ENCODE assay signal across 10 cellular contexts in the genomic region with DNA sequence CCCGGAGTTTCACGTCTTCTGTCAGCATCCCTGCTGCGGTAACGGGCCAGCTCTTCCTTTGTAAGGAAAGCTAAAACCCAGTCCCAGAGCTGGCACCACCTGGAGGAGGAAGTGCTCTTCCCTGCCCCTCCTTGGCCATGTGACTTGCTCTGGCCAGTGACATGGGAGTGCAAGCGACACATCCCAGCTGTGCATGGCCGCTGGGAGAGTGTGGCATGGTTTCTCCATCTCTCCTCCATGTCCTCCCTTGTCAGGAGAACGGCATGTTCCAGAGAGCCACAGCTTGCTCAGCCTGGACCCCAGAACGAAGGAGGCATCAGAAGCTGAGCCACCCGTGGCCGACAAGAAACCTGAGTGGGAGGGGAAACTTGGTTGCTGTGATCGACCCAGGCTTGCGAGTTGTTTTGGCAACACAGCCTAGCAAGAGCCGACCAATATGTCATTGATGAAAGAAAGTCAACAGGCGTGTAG. TPM values are rescaled to one million over a fixed set of nuclear protein-coding genes. Genes with fewer than 3 reads are reported as not detected.
A peak's percentile ranks its signal among the peaks of the same experiment; 100 is the strongest.
DNase-seq lines count a peak whose midpoint lies in the region; ATAC-seq, FAIRE-seq and TF ChIP-seq lines count a peak whose summit lies in the region.
"Had no signal": no experiment of that assay in that cellular context is flagged by ENCODE, and none has a peak within 500 bp of the region (broad histone marks: within the 10 kb centered on the region; RNA-seq: fewer than 3 reads in every experiment).

No MANE protein-coding gene starts in this region.

- TF ChIP-seq CTCF in suprapubic skin (IDR thresholded peaks at IDR 0.05): no peak

- H3K36me3 ChIP-seq in CD8-positive, alpha-beta memory T cell (ENCODE audit: insufficient read depth, low read length): no peaks in the 10 kb centered on the region
- H3K36me3 ChIP-seq in mucosa of rectum (ENCODE audit: control insufficient read depth in 2 of 2, insufficient read depth in 2 of 2, low read length in 2 of 2) (peaks cover 0 to 4% of the 10 kb centered on the region in 2 donors), SJCRH30 (no peaks in the 10 kb centered on the region), suprapubic skin (no peaks in the 10 kb centered on the region)

- peaks cover 0 to 8% (median 1%) of the 10 kb centered on the region in 3 donors for H3K36me3 Mint-ChIP-seq in CD8-positive, alpha-beta memory T cell
- H3K36me3 Mint-ChIP-seq in activated naive CD4-positive, alpha-beta T cell treated with anti-CD3 and anti-CD28 coated beads for 36 hours (ENCODE audit: low read depth): peaks cover 6% of the 10 kb centered on the region

- peaks cover 0 to 1% of the 10 kb centered on the region in 2 donors for H3K27me3 Mint-ChIP-seq in CD8-positive, alpha-beta memory T cell
- no peaks in the 10 kb centered on the region for H3K27me3 Mint-ChIP-seq in activated naive CD4-positive, alpha-beta T cell treated with anti-CD3 and anti-CD28 coated beads for 36 hours (ENCODE audit: low read depth)

- no peaks in the 10 kb centered on the region for H3K9me3 Mint-ChIP-seq in CD8-positive, alpha-beta memory T cell
- no peaks in the 10 kb centered on the region for H3K9me3 Mint-ChIP-seq in activated naive CD4-positive, alpha-beta T cell treated with anti-CD3 and anti-CD28 coated beads for 36 hours

- no peak overlapping the region for H3K9ac ChIP-seq in mucosa of rectum (ENCODE audit: low read depth in 1 of 2, low read length in 2 of 2)

- FAIRE-seq in HTR-8/SVneo (lab: Jason Lieb, UNC): no peak

- ATAC-seq in GM21825 (IDR thresholded peaks at IDR 0.05; ENCODE audit: unreplicated experiment): no peak
- ATAC-seq: left colon had no signal

- H3K4me1 ChIP-seq in CD8-positive, alpha-beta memory T cell (ENCODE audit: insufficient read depth, low read length): peaks cover 50% of the 10 kb centered on the region
- H3K4me1 ChIP-seq in mucosa of rectum (ENCODE audit: control insufficient read depth in 2 of 2, insufficient read depth in 2 of 2, low read length in 2 of 2): peaks cover 23 to 33% of the 10 kb centered on the region in 2 donors
- H3K4me1 ChIP-seq in SJCRH30: no peaks in the 10 kb centered on the region
- peaks cover 34% of the 10 kb centered on the region for H3K4me1 ChIP-seq in suprapubic skin

- CTCF ChIA-PET in CD8-positive, alpha-beta memory T cell (lab: Charles Lee): interaction anchor here (1.1 to 4.0 kb wide), 5 partner anchors 28 to 389 kb away, joined by 3 to 34 read pairs (median 7); a partner anchor contains a TSS
- CTCF ChIA-PET in activated naive CD4-positive, alpha-beta T cell treated with anti-CD3 and anti-CD28 coated beads for 36 hours (lab: Charles Lee): interaction anchor here (0.5 to 3.8 kb wide), 5 partner anchors 23 to 389 kb away, joined by 3 to 24 read pairs (median 4); a partner anchor contains a TSS

- peak overlapping the region in 6 of 7 donors; percentile 12 to 97 (median 92) for H3K4me3 Mint-ChIP-seq in CD8-positive, alpha-beta memory T cell
- peak overlapping the region; percentile 80 for H3K4me3 Mint-ChIP-seq in activated naive CD4-positive, alpha-beta T cell treated with anti-CD3 and anti-CD28 coated beads for 36 hours

- H3K9me3 ChIP-seq in CD8-positive, alpha-beta memory T cell (ENCODE audit: low read length): no peaks in the 10 kb centered on the region
- H3K9me3 ChIP-seq in mucosa of rectum (ENCODE audit: control insufficient read depth in 2 of 2, low read length in 2 of 2) (no peaks in the 10 kb centered on the region), SJCRH30 (replicated peaks) (no peaks in the 10 kb centered on the region), suprapubic skin (no peaks in the 10 kb centered on the region)

- TF ChIP-seq POLR2A in suprapubic skin (IDR thresholded peaks at IDR 0.05): no peak

- no peak overlapping the region for H3K27ac ChIP-seq in CD8-positive, alpha-beta memory T cell (ENCODE audit: low read depth, low read length)
- peak overlapping the region; percentile 6 to 99 for H3K27ac ChIP-seq in mucosa of rectum (ENCODE audit: low read depth in 2 of 2, low read length in 2 of 2)
- H3K27ac ChIP-seq in SJCRH30: no peak overlapping the region
- no peak overlapping the region for H3K27ac ChIP-seq in suprapubic skin

- DNase-seq in CD8-positive, alpha-beta memory T cell: peak in 3 of 5 donors; percentile 31 to 75 (median 66)
- DNase-seq in LHCN-M2 (ENCODE audit: low read depth) (peak; percentile 16), SJCRH30 (no peak), suprapubic skin (ENCODE audit: low spot score in 2 of 2) (no peak), HTR-8/SVneo (ENCODE audit: insufficient read length, low spot score) (no peak)
- DNase-seq in activated naive CD4-positive, alpha-beta T cell treated with anti-CD3 and anti-CD28 coated beads for 36 hours: peak; percentile 54
- DNase-seq: anterior cingulate cortex, left colon had no signal

- H3K27me3 ChIP-seq in CD8-positive, alpha-beta memory T cell (ENCODE audit: insufficient read depth, low read length, poor library complexity, severe bottlenecking): no peaks in the 10 kb centered on the region
- H3K27me3 ChIP-seq in mucosa of rectum (ENCODE audit: control insufficient read depth in 2 of 2, insufficient read depth in 2 of 2, low read length in 2 of 2) (no peaks in the 10 kb centered on the region), SJCRH30 (peaks cover 10% of the 10 kb centered on the region), suprapubic skin (no peaks in the 10 kb centered on the region)

- H3K4me3 ChIP-seq in CD8-positive, alpha-beta memory T cell (ENCODE audit: low read length): no peak overlapping the region
- H3K4me3 ChIP-seq in mucosa of rectum (ENCODE audit: low read length in 2 of 2) (no peak overlapping the region), SJCRH30 (no peak overlapping the region), suprapubic skin (no peak overlapping the region)

- intact Hi-C loops in activated naive CD4-positive, alpha-beta T cell treated with anti-CD3 and anti-CD28 coated beads for 36 hours (cut with micrococcal nuclease): loop anchor here (10.0 kb wide), 1 partner anchor 289 kb away; no protein-coding TSS in a partner anchor

- 61% methylated on average over 14 of the region's 14 CpGs for WGBS in suprapubic skin

- TF ChIP-seq EP300 in suprapubic skin (IDR thresholded peaks at IDR 0.05): no peak

- peaks cover 35 to 70% (median 43%) of the 10 kb centered on the region in 3 donors for H3K4me1 Mint-ChIP-seq in CD8-positive, alpha-beta memory T cell
- peaks cover 65% of the 10 kb centered on the region for H3K4me1 Mint-ChIP-seq in activated naive CD4-positive, alpha-beta T cell treated with anti-CD3 and anti-CD28 coated beads for 36 hours (ENCODE audit: low read depth)

- peak overlapping the region; percentile 86 to 98 (median 98) for H3K27ac Mint-ChIP-seq in CD8-positive, alpha-beta memory T cell
- peak overlapping the region; percentile 85 for H3K27ac Mint-ChIP-seq in activated naive CD4-positive, alpha-beta T cell treated with anti-CD3 and anti-CD28 coated beads for 36 hours

- POLR2A ChIA-PET in CD8-positive, alpha-beta memory T cell (lab: Charles Lee): interaction anchor here (0.6 to 4.3 kb wide), 5 partner anchors 21 to 60 kb away, joined by 3 to 48 read pairs (median 5); a partner anchor contains a TSS

RNA-seq across cellular contexts. Expression of a gene that starts 2.7 kb away (rescaled TPM):
- total RNA-seq in CD8-positive, alpha-beta memory T cell: 10 to 100 TPM; 41.3 to 45.5 TPM
- 23.2 TPM for polyA plus RNA-seq in CD8-positive, alpha-beta memory T cell
- total RNA-seq in LHCN-M2 (2014; rRNA removed): 39.6 and 40.7 TPM in 2 replicates
- polyA plus RNA-seq in LHCN-M2 (2012): 31.1 TPM
- total RNA-seq in activated naive CD4-positive, alpha-beta T cell treated with anti-CD3 and anti-CD28 coated beads for 36 hours: 10 to 100 TPM; 21.8 to 22.1 TPM
- total RNA-seq in SJCRH30 (2014; rRNA removed; shearing (Covaris generic)): 21.3 and 22.5 TPM in 2 replicates
- total RNA-seq in suprapubic skin: 10 to 100 TPM in 2 of 4 donors, 1 to 10 TPM in 2; 9.7 to 16.3 (median 10.7) TPM

RNA-seq across cellular contexts. Expression of a gene that starts 27.7 kb away (rescaled TPM):
- total RNA-seq in CD8-positive, alpha-beta memory T cell: 100 to 1,000 TPM; 164 to 168 TPM
- 51.6 TPM for polyA plus RNA-seq in CD8-positive, alpha-beta memory T cell
- total RNA-seq in LHCN-M2 (2014; rRNA removed) (13.1 TPM in 2 replicates), suprapubic skin (100 to 1,000 TPM in 1 of 4 donors, 10 to 100 TPM in 3; 33.3 to 111 (median 60.9) TPM)
- polyA plus RNA-seq in LHCN-M2 (2012): 8.9 TPM
- 100 to 1,000 TPM; 120 to 123 TPM for total RNA-seq in activated naive CD4-positive, alpha-beta T cell treated with anti-CD3 and anti-CD28 coated beads for 36 hours
- 0.51 TPM in 1 of 2 replicates, not detected in the other for total RNA-seq in SJCRH30 (2014; rRNA removed; shearing (Covaris generic))

RNA-seq across cellular contexts. Expression of a gene that starts 48.9 kb away (rescaled TPM):
- under 1 TPM in 1 of 2 experiments, not detected in 1; 0.44 TPM for total RNA-seq in CD8-positive, alpha-beta memory T cell
- polyA plus RNA-seq in CD8-positive, alpha-beta memory T cell: 6.8 TPM
- total RNA-seq in LHCN-M2 (2014; rRNA removed) (not detected in 2 replicates), suprapubic skin (1 to 10 TPM in 2 of 4 donors, not detected in 2; 2.2 to 2.6 TPM)
- not detected for polyA plus RNA-seq in LHCN-M2 (2012)
- total RNA-seq in activated naive CD4-positive, alpha-beta T cell treated with anti-CD3 and anti-CD28 coated beads for 36 hours: 1 to 10 TPM; 1.2 to 1.5 TPM
- not detected in 2 replicates for total RNA-seq in SJCRH30 (2014; rRNA removed; shearing (Covaris generic))

RNA-seq across cellular contexts. Expression of a gene that starts 53.8 kb away (rescaled TPM):
- total RNA-seq in CD8-positive, alpha-beta memory T cell: not detected
- polyA plus RNA-seq in CD8-positive, alpha-beta memory T cell: not detected
- not detected in 2 replicates for total RNA-seq in LHCN-M2 (2014; rRNA removed)
- not detected for polyA plus RNA-seq in LHCN-M2 (2012)
- not detected for total RNA-seq in activated naive CD4-positive, alpha-beta T cell treated with anti-CD3 and anti-CD28 coated beads for 36 hours
- total RNA-seq in SJCRH30 (2014; rRNA removed; shearing (Covaris generic)): not detected in 2 replicates
- 10 to 100 TPM in 1 of 4 donors, 1 to 10 TPM in 3; 2.6 to 12.0 (median 5.9) TPM for total RNA-seq in suprapubic skin

RNA-seq across cellular contexts. Expression of a gene that starts 57.5 kb away (rescaled TPM):
- total RNA-seq in CD8-positive, alpha-beta memory T cell: 10 to 100 TPM; 40.3 to 46.3 TPM
- polyA plus RNA-seq in CD8-positive, alpha-beta memory T cell: 25.0 TPM
- total RNA-seq in LHCN-M2 (2014; rRNA removed) (22.4 and 30.0 TPM in 2 replicates), suprapubic skin (10 to 100 TPM; 17.7 to 36.0 (median 29.7) TPM)
- polyA plus RNA-seq in LHCN-M2 (2012): 13.9 TPM
- total RNA-seq in activated naive CD4-positive, alpha-beta T cell treated with anti-CD3 and anti-CD28 coated beads for 36 hours: 10 to 100 TPM; 46.6 to 51.4 TPM
- total RNA-seq in SJCRH30 (2014; rRNA removed; shearing (Covaris generic)): 42.1 and 48.8 TPM in 2 replicates

Comparison
In these comparisons a context has a peak if more than half of its experiments do, and no peak if none do; other contexts are left out.
1. DNase-seq: peak in CD8-positive, alpha-beta memory T cell (3 of 5), LHCN-M2 (single experiment) and activated naive CD4-positive, alpha-beta T cell treated with anti-CD3 and anti-CD28 coated beads for 36 hours (single experiment); none in SJCRH30 (0 of 2), suprapubic skin (0 of 2) and HTR-8/SVneo (single experiment).
2. H3K27ac ChIP-seq: peak in mucosa of rectum (2 of 2); none in CD8-positive, alpha-beta memory T cell (single experiment), SJCRH30 (single experiment) and suprapubic skin (single experiment).